Comparison of ENCODE assay signal across 12 cellular contexts in genomic region chr16:48194828-48195566, GRCh38. TPM values are rescaled to one million over a fixed set of nuclear protein-coding genes. Genes with fewer than 3 reads are reported as not detected.
DNase-seq lines count a peak whose midpoint lies in the region; ATAC-seq and TF ChIP-seq lines count a peak whose summit lies in the region.
"Had no signal": no experiment of that assay in that cellular context is flagged by ENCODE, and none has a peak within 500 bp of the region (broad histone marks: within the 10 kb centered on the region; RNA-seq: fewer than 3 reads in every experiment).

No MANE protein-coding gene starts in this region.

- peaks cover 11 to 13% of the 10 kb centered on the region in 2 donors for H3K27me3 Mint-ChIP-seq in natural killer cell treated with Interleukin-12 subunit alpha and Interleukin-12 subunit beta and Interleukin-15 and Interleukin-18, amount 100 ng/mL, for 72 hours
- H3K27me3 Mint-ChIP-seq in activated naive CD4-positive, alpha-beta T cell treated with anti-CD3 and anti-CD28 coated beads for 36 hours (ENCODE audit: low read depth): no peaks in the 10 kb centered on the region

- H3K4me3 ChIP-seq in fibroblast of pulmonary artery (replicated peaks; ENCODE audit: low read depth, low read length): no peak overlapping the region
- H3K4me3 ChIP-seq: tibial artery had no signal

- H3K9me3 Mint-ChIP-seq in natural killer cell treated with Interleukin-12 subunit alpha and Interleukin-12 subunit beta and Interleukin-15 and Interleukin-18, amount 100 ng/mL, for 72 hours: no peaks in the 10 kb centered on the region
- H3K9me3 Mint-ChIP-seq in activated naive CD4-positive, alpha-beta T cell treated with anti-CD3 and anti-CD28 coated beads for 36 hours: no peaks in the 10 kb centered on the region
- H3K9me3 Mint-ChIP-seq: activated naive CD4-positive, alpha-beta T cell treated with anti-CD3 and anti-CD28 coated beads, Interleukin-2, amount 10 ng/mL, durations not matched to agents 7 days and 5 days had no signal

- ATAC-seq in natural killer cell treated with Interleukin-12 subunit alpha and Interleukin-12 subunit beta and Interleukin-15 and Interleukin-18, amount 100 ng/mL, for 72 hours: no peak
- ATAC-seq in GM21786 (IDR thresholded peaks at IDR 0.05; ENCODE audit: unreplicated experiment): no peak

- H3K4me1 Mint-ChIP-seq in natural killer cell treated with Interleukin-12 subunit alpha and Interleukin-12 subunit beta and Interleukin-15 and Interleukin-18, amount 100 ng/mL, for 72 hours (ENCODE audit: low read depth in 2 of 2): peaks cover 1 to 2% of the 10 kb centered on the region in 2 donors
- H3K4me1 Mint-ChIP-seq in activated naive CD4-positive, alpha-beta T cell treated with anti-CD3 and anti-CD28 coated beads for 36 hours (ENCODE audit: low read depth): no peaks in the 10 kb centered on the region
- H3K4me1 Mint-ChIP-seq: activated naive CD4-positive, alpha-beta T cell treated with anti-CD3 and anti-CD28 coated beads, Interleukin-2, amount 10 ng/mL, durations not matched to agents 7 days and 5 days had no signal

- H3K36me3 Mint-ChIP-seq in natural killer cell treated with Interleukin-12 subunit alpha and Interleukin-12 subunit beta and Interleukin-15 and Interleukin-18, amount 100 ng/mL, for 72 hours: no peaks in the 10 kb centered on the region
- no peaks in the 10 kb centered on the region for H3K36me3 Mint-ChIP-seq in activated naive CD4-positive, alpha-beta T cell treated with anti-CD3 and anti-CD28 coated beads for 36 hours (ENCODE audit: low read depth)
- H3K36me3 Mint-ChIP-seq: activated naive CD4-positive, alpha-beta T cell treated with anti-CD3 and anti-CD28 coated beads, Interleukin-2, amount 10 ng/mL, durations not matched to agents 7 days and 5 days had no signal

- DNase-seq in NCI-H146 (lab: John Stamatoyannopoulos, UW) (peak; percentile 25), NCI-H146 treated with DMSO at 0.1 percent for 48 hours (lab: John Stamatoyannopoulos, UW; ENCODE audit: unreplicated experiment) (no peak), NCI-H82 treated with DMSO at 0.1 percent for 48 hours (lab: John Stamatoyannopoulos, UW; ENCODE audit: unreplicated experiment) (peak; percentile 49), fibroblast of pulmonary artery (ENCODE audit: low read depth) (peak; percentile 48), ureter (ENCODE audit: low spot score) (peak; percentile 77)
- DNase-seq in natural killer cell treated with Interleukin-12 subunit alpha and Interleukin-12 subunit beta and Interleukin-15 and Interleukin-18, amount 100 ng/mL, for 72 hours (ENCODE audit: low spot score): no peak
- no peak for DNase-seq in activated naive CD4-positive, alpha-beta T cell treated with anti-CD3 and anti-CD28 coated beads for 36 hours
- DNase-seq: activated naive CD4-positive, alpha-beta T cell treated with anti-CD3 and anti-CD28 coated beads, Interleukin-2, amount 10 ng/mL, durations not matched to agents 7 days and 5 days; stimulated activated CD4-positive, alpha-beta T cell treated with anti-CD3 and anti-CD28 coated beads, Interleukin-4, amount 100 ng/mL, for 1 hour had no signal

- intact Hi-C loops in activated naive CD4-positive, alpha-beta T cell treated with anti-CD3 and anti-CD28 coated beads for 36 hours (cut with micrococcal nuclease): no loop called here

- CTCF ChIA-PET in activated naive CD4-positive, alpha-beta T cell treated with anti-CD3 and anti-CD28 coated beads for 36 hours (lab: Charles Lee): no interaction called here

- H3K4me3 Mint-ChIP-seq in natural killer cell treated with Interleukin-12 subunit alpha and Interleukin-12 subunit beta and Interleukin-15 and Interleukin-18, amount 100 ng/mL, for 72 hours: no peak overlapping the region
- H3K4me3 Mint-ChIP-seq in activated naive CD4-positive, alpha-beta T cell treated with anti-CD3 and anti-CD28 coated beads for 36 hours: no peak overlapping the region
- H3K4me3 Mint-ChIP-seq: activated naive CD4-positive, alpha-beta T cell treated with anti-CD3 and anti-CD28 coated beads, Interleukin-2, amount 10 ng/mL, durations not matched to agents 7 days and 5 days had no signal

- no peak for TF ChIP-seq CTCF in fibroblast of pulmonary artery (IDR thresholded peaks at IDR 0.05; ENCODE audit: low read length, missing control alignments)

- H3K27ac Mint-ChIP-seq in natural killer cell treated with Interleukin-12 subunit alpha and Interleukin-12 subunit beta and Interleukin-15 and Interleukin-18, amount 100 ng/mL, for 72 hours: no peak overlapping the region
- no peak overlapping the region for H3K27ac Mint-ChIP-seq in activated naive CD4-positive, alpha-beta T cell treated with anti-CD3 and anti-CD28 coated beads for 36 hours
- H3K27ac Mint-ChIP-seq: activated naive CD4-positive, alpha-beta T cell treated with anti-CD3 and anti-CD28 coated beads, Interleukin-2, amount 10 ng/mL, durations not matched to agents 7 days and 5 days had no signal

RNA-seq across cellular contexts. Expression of gene ABCC12, which starts 39.2 kb away (rescaled TPM):
- not detected for total RNA-seq in ureter
- not detected for total RNA-seq in natural killer cell treated with Interleukin-12 subunit alpha and Interleukin-12 subunit beta and Interleukin-15 and Interleukin-18, amount 100 ng/mL, for 72 hours
- not detected for total RNA-seq in activated naive CD4-positive, alpha-beta T cell treated with anti-CD3 and anti-CD28 coated beads for 36 hours
- total RNA-seq: myocyte had no signal

RNA-seq across cellular contexts. Expression of gene LONP2, which starts 49.1 kb away (rescaled TPM):
- 144 TPM for total RNA-seq in ureter
- total RNA-seq in natural killer cell treated with Interleukin-12 subunit alpha and Interleukin-12 subunit beta and Interleukin-15 and Interleukin-18, amount 100 ng/mL, for 72 hours: 10 to 100 TPM; 52.0 to 54.4 TPM
- 10 to 100 TPM; 49.9 to 53.9 TPM for total RNA-seq in activated naive CD4-positive, alpha-beta T cell treated with anti-CD3 and anti-CD28 coated beads for 36 hours

RNA-seq across cellular contexts. Expression of gene ABCC11, which starts 52.3 kb away (rescaled TPM):
- 1.7 TPM for total RNA-seq in ureter
- total RNA-seq in natural killer cell treated with Interleukin-12 subunit alpha and Interleukin-12 subunit beta and Interleukin-15 and Interleukin-18, amount 100 ng/mL, for 72 hours: not detected
- under 1 TPM; 0.15 to 0.24 TPM for total RNA-seq in activated naive CD4-positive, alpha-beta T cell treated with anti-CD3 and anti-CD28 coated beads for 36 hours
- total RNA-seq: myocyte had no signal

Comparison
In these comparisons a context has a peak if more than half of its experiments do, and no peak if none do; other contexts are left out.
1. DNase-seq: peak in NCI-H146 (single experiment), NCI-H82 treated with DMSO at 0.1 percent for 48 hours (single experiment), fibroblast of pulmonary artery (single experiment) and ureter (single experiment); none in NCI-H146 treated with DMSO at 0.1 percent for 48 hours (single experiment), natural killer cell treated with Interleukin-12 subunit alpha and Interleukin-12 subunit beta and Interleukin-15 and Interleukin-18, amount 100 ng/mL, for 72 hours (single experiment) and activated naive CD4-positive, alpha-beta T cell treated with anti-CD3 and anti-CD28 coated beads for 36 hours (single experiment).